In the genomic region with DNA sequence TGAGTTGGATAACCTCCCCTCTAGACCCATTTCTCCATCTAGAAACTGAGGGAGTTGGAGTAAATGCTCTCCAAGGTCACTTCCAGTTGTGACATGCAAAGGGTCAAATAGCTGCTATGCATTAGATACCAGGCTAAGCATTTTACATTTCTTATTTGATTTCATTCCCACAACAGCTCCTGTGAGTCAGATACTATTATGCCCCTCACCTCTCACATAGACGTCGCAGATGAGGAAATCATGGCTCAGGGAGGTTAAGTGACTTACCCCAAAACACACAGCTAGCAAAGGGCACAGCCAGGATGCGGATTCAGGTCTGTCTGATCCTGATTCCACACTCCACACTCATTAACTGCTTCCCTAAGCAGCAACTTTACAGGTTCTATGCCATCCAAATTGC, we compare ENCODE assay signal across 23 cellular contexts. TPM values are rescaled to one million over a fixed set of nuclear protein-coding genes. Genes with fewer than 3 reads are reported as not detected.
DNase-seq lines count a peak whose midpoint lies in the region; ATAC-seq and TF ChIP-seq lines count a peak whose summit lies in the region.
"Had no signal": no experiment of that assay in that cellular context is flagged by ENCODE, and none has a peak within 500 bp of the region (broad histone marks: within the 10 kb centered on the region; RNA-seq: fewer than 3 reads in every experiment).

No MANE protein-coding gene starts in this region.

- H2AK9ac ChIP-seq in IMR-90 (replicated peaks; ENCODE audit: low read depth, low read length, poor library complexity), result no peak overlapping the region

- TF ChIP-seq RAD21 in IMR-90 (IDR thresholded peaks at IDR 0.05; ENCODE audit: low read length), result no peak

- H2AK5ac ChIP-seq in IMR-90 (ENCODE audit: low read depth, low read length), result no peak overlapping the region

- no peak overlapping the region for H2BK20ac ChIP-seq in IMR-90 (ENCODE audit: low read depth, low read length)

- no peak for TF ChIP-seq CTCF in IMR-90 (conservative IDR thresholded peaks at IDR 0.05; ENCODE audit: low read depth, low read length)
- TF ChIP-seq CTCF in choroid plexus epithelial cell (conservative IDR thresholded peaks at IDR 0.05; ENCODE audit: low read depth, low read length), result no peak
- no peak for TF ChIP-seq CTCF in nephron (IDR thresholded peaks at IDR 0.05; ENCODE audit: unreplicated experiment in 3 of 3)

- no peaks in the 10 kb centered on the region for H3K9me1 ChIP-seq in IMR-90 (ENCODE audit: insufficient read depth, low read length)

- no peak overlapping the region for H3K4ac ChIP-seq in IMR-90 (ENCODE audit: low read depth, low read length)

- H3K27me3 Mint-ChIP-seq in nephron (ENCODE audit: low read depth), result no peaks in the 10 kb centered on the region
- peaks cover under 1 to 25% of the 10 kb centered on the region in 2 donors for H3K27me3 Mint-ChIP-seq in natural killer cell treated with Interleukin-12 subunit alpha and Interleukin-12 subunit beta and Interleukin-15 and Interleukin-18, amount 100 ng/mL, for 72 hours
- H3K27me3 Mint-ChIP-seq: activated B cell treated with CpG ODN at 0.5 μM for 24 hours; activated CD8-positive, alpha-beta T cell treated with anti-CD3 and anti-CD28 coated beads for 36 hours had no signal

- H2BK15ac ChIP-seq in IMR-90 (ENCODE audit: low read depth, low read length), result no peak overlapping the region

- H3K4me2 ChIP-seq in BLaER1, result peak overlapping the region; percentile 42; the same call in 1 of the 2 replicates
- H3K4me2 ChIP-seq in IMR-90 (ENCODE audit: low read depth, low read length), result no peak overlapping the region
- H3K4me2 ChIP-seq: SK-N-SH had no signal

- no peak for ATAC-seq in IMR-90 (ENCODE audit: low read depth)
- ATAC-seq in natural killer cell treated with Interleukin-12 subunit alpha and Interleukin-12 subunit beta and Interleukin-15 and Interleukin-18, amount 100 ng/mL, for 72 hours, result no peak
- ATAC-seq: activated CD8-positive, alpha-beta T cell treated with anti-CD3 and anti-CD28 coated beads for 36 hours; activated T-cell treated with anti-CD3 and anti-CD28 coated beads, Interleukin-2, amount 50 U/mL, for 72 hours; heart left ventricle; left ventricle myocardium superior; psoas muscle had no signal

- H3K9me3 ChIP-seq in BLaER1 (no peaks in the 10 kb centered on the region), IMR-90 (ENCODE audit: control insufficient read depth, insufficient read depth, low read length) (no peaks in the 10 kb centered on the region)
- H3K9me3 ChIP-seq: ascending aorta, heart left ventricle, psoas muscle, SK-N-SH had no signal

- H3K27me3 ChIP-seq in BLaER1 (peaks cover 100% of the 10 kb centered on the region), IMR-90 (ENCODE audit: control insufficient read depth, insufficient read depth, low read length) (peaks cover 30% of the 10 kb centered on the region)
- H3K27me3 ChIP-seq: ascending aorta had no signal

- no peak overlapping the region for H3K4me3 Mint-ChIP-seq in nephron
- H3K4me3 Mint-ChIP-seq in natural killer cell treated with Interleukin-12 subunit alpha and Interleukin-12 subunit beta and Interleukin-15 and Interleukin-18, amount 100 ng/mL, for 72 hours, result no peak overlapping the region
- H3K4me3 Mint-ChIP-seq: activated B cell treated with CpG ODN at 0.5 μM for 24 hours; activated CD8-positive, alpha-beta T cell treated with anti-CD3 and anti-CD28 coated beads for 36 hours; activated T-cell treated with anti-CD3 and anti-CD28 coated beads, Interleukin-2, amount 50 U/mL, for 72 hours had no signal

- dilution Hi-C loops in IMR-90 (cut with HindIII; ENCODE audit: low sequenced_read_pairs, unreplicated experiment), result no loop called here

- no peak overlapping the region for H3K14ac ChIP-seq in IMR-90 (replicated peaks; ENCODE audit: low read depth, low read length)

- H2BK5ac ChIP-seq in IMR-90 (ENCODE audit: low read depth, low read length, poor library complexity, severe bottlenecking), result no peak overlapping the region

- intact Hi-C loops in IMR-90 (cut with micrococcal nuclease), result no loop called here

- peaks cover 50% of the 10 kb centered on the region for H3K4me1 Mint-ChIP-seq in nephron
- peaks cover 8 to 29% of the 10 kb centered on the region in 2 donors for H3K4me1 Mint-ChIP-seq in natural killer cell treated with Interleukin-12 subunit alpha and Interleukin-12 subunit beta and Interleukin-15 and Interleukin-18, amount 100 ng/mL, for 72 hours (ENCODE audit: low read depth in 2 of 2)

- H3K36me3 ChIP-seq in BLaER1, result no peaks in the 10 kb centered on the region
- no peaks in the 10 kb centered on the region for H3K36me3 ChIP-seq in IMR-90 (ENCODE audit: control insufficient read depth, insufficient read depth, low read length)
- H3K36me3 ChIP-seq: ascending aorta, heart left ventricle had no signal

- no peak overlapping the region for H3K56ac ChIP-seq in IMR-90 (ENCODE audit: extremely low read depth, insufficient read depth, low read length)

- TF ChIP-seq POLR2A in IMR-90 (IDR thresholded peaks at IDR 0.05; ENCODE audit: low read depth, low read length), result no peak

- no peak for DNase-seq in IMR-90
- peak; percentile 23 for DNase-seq in choroid plexus epithelial cell (ENCODE audit: low read depth)
- no peak for DNase-seq in activated T-cell treated with anti-CD3 and anti-CD28 coated beads, Interleukin-2, amount 50 U/mL, for 1 hour
- no peak for DNase-seq in natural killer cell treated with Interleukin-12 subunit alpha and Interleukin-12 subunit beta and Interleukin-15 and Interleukin-18, amount 100 ng/mL, for 72 hours (ENCODE audit: low spot score)
- DNase-seq in DMS153 treated with DMSO at 0.1 percent for 48 hours (lab: John Stamatoyannopoulos, UW; ENCODE audit: unreplicated experiment), result no peak
- DNase-seq in activated CD8-positive, alpha-beta memory T cell treated with anti-CD3 and anti-CD28 coated beads, Interleukin-2, amount 50 U/mL, for 48 hours, result no peak
- DNase-seq: activated B cell treated with CpG ODN at 0.5 μM for 24 hours; activated CD8-positive, alpha-beta T cell treated with anti-CD3 and anti-CD28 coated beads for 36 hours; activated naive CD4-positive, alpha-beta T cell treated with anti-CD3 and anti-CD28 coated beads, Interleukin-2, amount 50 U/mL, for 16 hours; activated T-cell treated with anti-CD3 and anti-CD28 coated beads, Interleukin-2, amount 50 U/mL, for 72 hours; C1 segment of cervical spinal cord; DMS 273 treated with DMSO at 0.1 percent for 48 hours; GM23248; heart left ventricle; left ventricle myocardium superior; NCI-H1105; NCI-H2081 treated with DMSO at 0.1 percent for 48 hours; psoas muscle; SK-N-SH; stimulated activated CD4-positive, alpha-beta T cell treated with anti-CD3 and anti-CD28 coated beads, Interleukin-4, amount 100 ng/mL, for 4 hours had no signal

- H4K20me1 ChIP-seq in BLaER1, result no peaks in the 10 kb centered on the region; the same call in 1 of the 2 replicates
- H4K20me1 ChIP-seq in IMR-90 (ENCODE audit: insufficient read depth, low read length), result no peaks in the 10 kb centered on the region

- 40% methylated on average over 1 of the region's 3 CpGs; no CpG with 5 or more reads in 1 of the 2 experiments for WGBS in IMR-90 (ENCODE audit: extremely low coverage in 2 of 2, insufficient read length in 1 of 2), 2 experiments

- no peaks in the 10 kb centered on the region for H3K79me1 ChIP-seq in IMR-90 (ENCODE audit: low read depth in 1 of 2, low read length in 2 of 2)

- H3K4me3 ChIP-seq in BLaER1, result no peak overlapping the region
- no peak overlapping the region for H3K4me3 ChIP-seq in IMR-90 (ENCODE audit: insufficient read depth, low read depth, low read length)
- H3K4me3 ChIP-seq in choroid plexus epithelial cell (ENCODE audit: low read depth, low read length), result no peak overlapping the region
- H3K4me3 ChIP-seq: ascending aorta, GM23248, heart left ventricle, psoas muscle had no signal

- no peak overlapping the region for H3K23ac ChIP-seq in IMR-90 (ENCODE audit: low read depth, low read length)

- in situ Hi-C loops in IMR-90 (cut with MboI; ENCODE audit: low sequenced_read_pairs), result no loop called here

- H3K27ac ChIP-seq in BLaER1, result no peak overlapping the region
- no peak overlapping the region for H3K27ac ChIP-seq in IMR-90 (ENCODE audit: insufficient read depth, low read length)
- H3K27ac ChIP-seq: GM23248, psoas muscle had no signal

- H4K91ac ChIP-seq in IMR-90 (ENCODE audit: insufficient read depth, low read depth, low read length), result no peak overlapping the region

- CTCF ChIA-PET in IMR-90 (lab: Yijun Ruan, JAX), result no interaction called here

- H3K27ac Mint-ChIP-seq in nephron, result peak overlapping the region; percentile 89 to 95 (median 95)
- no peak overlapping the region for H3K27ac Mint-ChIP-seq in natural killer cell treated with Interleukin-12 subunit alpha and Interleukin-12 subunit beta and Interleukin-15 and Interleukin-18, amount 100 ng/mL, for 72 hours
- H3K27ac Mint-ChIP-seq: activated B cell treated with CpG ODN at 0.5 μM for 24 hours; activated T-cell treated with anti-CD3 and anti-CD28 coated beads, Interleukin-2, amount 50 U/mL, for 72 hours had no signal

- H3K36me3 Mint-ChIP-seq in nephron (ENCODE audit: low read depth), result peaks cover 1% of the 10 kb centered on the region
- H3K36me3 Mint-ChIP-seq in natural killer cell treated with Interleukin-12 subunit alpha and Interleukin-12 subunit beta and Interleukin-15 and Interleukin-18, amount 100 ng/mL, for 72 hours, result no peaks in the 10 kb centered on the region

- no peak overlapping the region for H3K18ac ChIP-seq in IMR-90 (ENCODE audit: low read depth, low read length)

- H2BK120ac ChIP-seq in IMR-90 (ENCODE audit: low read depth, low read length), result no peak overlapping the region

- H4K5ac ChIP-seq in IMR-90 (ENCODE audit: low read depth, low read length), result no peak overlapping the region

- POLR2A ChIA-PET in IMR-90 (lab: Charles Lee; ENCODE audit: unreplicated experiment), result no interaction called here

- H3K9me3 Mint-ChIP-seq in nephron, result peaks cover 3% of the 10 kb centered on the region
- no peaks in the 10 kb centered on the region for H3K9me3 Mint-ChIP-seq in natural killer cell treated with Interleukin-12 subunit alpha and Interleukin-12 subunit beta and Interleukin-15 and Interleukin-18, amount 100 ng/mL, for 72 hours
- H3K9me3 Mint-ChIP-seq: activated B cell treated with CpG ODN at 0.5 μM for 24 hours; activated CD8-positive, alpha-beta T cell treated with anti-CD3 and anti-CD28 coated beads for 36 hours; activated T-cell treated with anti-CD3 and anti-CD28 coated beads, Interleukin-2, amount 50 U/mL, for 72 hours had no signal

- no peak overlapping the region for H3K9ac ChIP-seq in BLaER1
- no peak overlapping the region for H3K9ac ChIP-seq in IMR-90 (ENCODE audit: low read depth, low read length)
- H3K9ac ChIP-seq: GM23248, SK-N-SH had no signal

- peak overlapping the region; percentile 37 for H2AFZ ChIP-seq in IMR-90 (replicated peaks; ENCODE audit: low read length, poor library complexity)
- H2AFZ ChIP-seq: GM23248 had no signal

- H4K8ac ChIP-seq in IMR-90 (ENCODE audit: low read depth in 2 of 2, low read length in 2 of 2), result no peak overlapping the region

- H3K4me1 ChIP-seq in BLaER1 (peaks cover 32% of the 10 kb centered on the region), IMR-90 (ENCODE audit: control insufficient read depth, insufficient read depth, low read length) (no peaks in the 10 kb centered on the region)

- no TSS peak for BruUV-seq in IMR-90 (replicated peaks; lab: Mats Ljungman, UMichigan)

RNA-seq across cellular contexts. Expression of gene PRPS1, which starts 57.7 kb away (rescaled TPM):
- total RNA-seq in IMR-90 (2012; rRNA removed), result 137 and 162 TPM in 2 replicates
- polyA plus RNA-seq in IMR-90 (2012; rRNA removed), result 113 and 118 TPM in 2 replicates
- 38.7 and 103 TPM in 2 replicates for polyA plus RNA-seq in IMR-90 (2012; cell fraction: cytosol; rRNA removed)
- 19.0 and 61.9 TPM in 2 replicates for polyA plus RNA-seq in IMR-90 (2012; cell fraction: nucleus; rRNA removed; ENCODE audit: low replicate concordance)
- total RNA-seq in natural killer cell treated with Interleukin-12 subunit alpha and Interleukin-12 subunit beta and Interleukin-15 and Interleukin-18, amount 100 ng/mL, for 72 hours, result 100 to 1,000 TPM in 1 of 2 donors, 10 to 100 TPM in 1; 59.2 to 104 TPM

Comparison
In these comparisons a context has a peak if more than half of its experiments do, and no peak if none do; other contexts are left out.
1. H3K27ac Mint-ChIP-seq: peak in nephron (3 of 3); none in natural killer cell treated with Interleukin-12 subunit alpha and Interleukin-12 subunit beta and Interleukin-15 and Interleukin-18, amount 100 ng/mL, for 72 hours (0 of 2).